In genomic region chr7:42580061-42580460, GRCh38 we compare ENCODE assay signal across 26 cellular contexts.
"Had no signal": no experiment of that assay in that cellular context is flagged by ENCODE, and none has a peak within 500 bp of the region (broad histone marks: within the 10 kb centered on the region; RNA-seq: fewer than 3 reads in every experiment).

No MANE protein-coding gene starts in this region.

- H3K4me3 ChIP-seq: colonic mucosa, coronary artery, dorsolateral prefrontal cortex, esophagus muscularis mucosa, esophagus squamous epithelium, gastrocnemius medialis, gastroesophageal sphincter, heart left ventricle, heart right ventricle, hepatocyte had no signal

- H3K36me3 ChIP-seq: colonic mucosa, esophagus muscularis mucosa, esophagus squamous epithelium, gastrocnemius medialis, gastroesophageal sphincter, heart left ventricle, heart right ventricle had no signal

- H3K27ac ChIP-seq: colonic mucosa, coronary artery, dorsolateral prefrontal cortex, epithelial cell of prostate, esophagus muscularis mucosa, esophagus squamous epithelium, foreskin keratinocyte, gastrocnemius medialis, gastroesophageal sphincter, heart left ventricle, heart right ventricle, hepatocyte had no signal

- H3K9me3 ChIP-seq: colonic mucosa had no signal

- H3K27me3 Mint-ChIP-seq: dendritic cell treated with granulocyte-macrophage colony-stimulating factor and Interleukin-4, amounts not matched to agents 40 ng/mL and 50 ng/mL, for 4 days; effector memory CD8-positive, alpha-beta T cell had no signal

- ATAC-seq: effector memory CD8-positive, alpha-beta T cell; esophagus mucosa; foreskin keratinocyte; gastrocnemius medialis; gastroesophageal sphincter; heart left ventricle; heart right ventricle had no signal

- H3K4me1 ChIP-seq: colonic mucosa, foreskin keratinocyte, gastrocnemius medialis, heart left ventricle, heart right ventricle had no signal

- DNase-seq: colonic mucosa; cortex of kidney; dermis blood vessel endothelial cell; dorsolateral prefrontal cortex; effector CD4-positive, alpha-beta T cell; effector CD8-positive, alpha-beta T cell; effector memory CD4-positive, alpha-beta T cell; effector memory CD8-positive, alpha-beta T cell; erythroblast; esophagus squamous epithelium; foreskin fibroblast; foreskin keratinocyte; foreskin melanocyte; gastrocnemius medialis; glutamatergic neuron; head of caudate nucleus; heart left ventricle; heart right ventricle had no signal

- FAIRE-seq: endothelial cell of umbilical vein had no signal

- H3K79me2 ChIP-seq: hepatocyte had no signal

- H3K27ac Mint-ChIP-seq: dendritic cell treated with granulocyte-macrophage colony-stimulating factor and Interleukin-4, amounts not matched to agents 40 ng/mL and 50 ng/mL, for 4 days; effector memory CD8-positive, alpha-beta T cell had no signal

- H3K4me2 ChIP-seq: hepatocyte had no signal

- H3K4me3 Mint-ChIP-seq: dendritic cell treated with granulocyte-macrophage colony-stimulating factor and Interleukin-4, amounts not matched to agents 40 ng/mL and 50 ng/mL, for 4 days; effector memory CD8-positive, alpha-beta T cell had no signal

- H3K27me3 ChIP-seq: colonic mucosa, esophagus muscularis mucosa, esophagus squamous epithelium, gastrocnemius medialis, gastroesophageal sphincter, heart left ventricle, hepatocyte had no signal

- H2AFZ ChIP-seq: hepatocyte had no signal
